In the genomic region with DNA sequence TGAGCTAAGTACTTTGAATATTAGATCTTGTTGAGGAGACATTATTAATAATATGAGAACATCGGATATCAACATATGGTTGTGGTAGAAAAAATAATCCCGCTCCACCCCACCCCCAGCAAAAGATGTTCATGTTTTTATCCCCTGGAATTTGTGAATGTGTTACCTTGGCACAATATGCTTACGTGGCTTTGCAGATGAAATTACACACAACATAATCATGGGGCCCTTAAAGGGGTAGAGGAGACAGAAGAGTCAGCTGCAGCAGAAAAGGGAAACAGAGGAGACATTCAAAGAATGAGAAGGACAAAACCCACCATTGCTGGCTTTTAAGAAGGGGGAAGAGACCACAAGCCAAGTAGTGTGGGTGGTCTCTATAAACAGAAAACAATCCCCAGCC, we compare ENCODE assay signal across 4 cellular contexts.
"Had no signal": no experiment of that assay in that cellular context is flagged by ENCODE, and none has a peak within 500 bp of the region (broad histone marks: within the 10 kb centered on the region; RNA-seq: fewer than 3 reads in every experiment).

No MANE protein-coding gene starts in this region.

- H3K9me3 Mint-ChIP-seq: GM23338, H9 had no signal

- H3K4me2 ChIP-seq: GM23338 had no signal

- H3K4me3 ChIP-seq: GM23338 had no signal

- H3K4me1 Mint-ChIP-seq: GM23338, H9 had no signal

- ATAC-seq: GM23338 had no signal

- H3K4me3 Mint-ChIP-seq: GM23338, H9 had no signal

- H2AFZ ChIP-seq: GM23338 had no signal

- DNase-seq: H9, HCEC 1CT, IMR-90 had no signal

- H3K27ac Mint-ChIP-seq: GM23338, H9 had no signal
